12 cellular contexts compared by ENCODE assay signal in the genomic region with DNA sequence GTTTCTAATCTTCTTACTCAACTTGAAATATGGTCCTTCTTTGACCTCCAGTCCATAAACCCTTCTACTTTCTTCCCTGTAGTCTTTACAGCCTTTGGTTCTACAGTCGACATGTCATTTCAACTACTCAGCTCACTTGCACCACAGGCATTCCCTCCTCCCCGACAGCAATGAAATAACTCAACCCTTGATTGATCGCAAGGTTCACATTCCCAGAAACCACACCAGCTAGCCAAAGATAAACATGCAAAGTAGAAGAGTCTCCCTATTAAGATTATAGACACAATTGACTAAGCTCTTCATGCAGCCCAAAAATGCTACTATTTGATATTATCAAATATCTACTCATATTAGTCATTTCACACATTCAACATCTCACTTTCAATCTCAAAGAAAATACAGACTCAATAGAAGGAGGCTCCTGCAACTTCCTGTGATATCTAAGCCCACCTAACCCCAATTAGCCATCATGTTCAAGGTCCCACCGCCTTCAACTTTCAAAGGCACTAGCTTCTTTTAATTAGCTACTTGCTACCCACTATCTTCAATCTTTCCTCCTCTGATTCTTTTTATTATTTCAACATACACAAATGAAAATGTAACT. TPM values are rescaled to one million over a fixed set of nuclear protein-coding genes. Genes with fewer than 3 reads are reported as not detected.
DNase-seq lines count a peak whose midpoint lies in the region; ATAC-seq, FAIRE-seq and TF ChIP-seq lines count a peak whose summit lies in the region.
"Had no signal": no experiment of that assay in that cellular context is flagged by ENCODE, and none has a peak within 500 bp of the region (broad histone marks: within the 10 kb centered on the region; RNA-seq: fewer than 3 reads in every experiment).

No MANE protein-coding gene starts in this region.

- peak; percentile 93 for FAIRE-seq in H54 (lab: Jason Lieb, UNC)

- ATAC-seq in Right ventricle myocardium inferior (no peak), omental fat pad (ENCODE audit: low FRiP score) (no peak), HG03354 (IDR thresholded peaks at IDR 0.05; ENCODE audit: poor library complexity, severe bottlenecking, unreplicated experiment) (no peak)
- ATAC-seq: activated CD4-positive, CD25-positive, alpha-beta regulatory T cell treated with anti-CD3 and anti-CD28 coated beads, Interleukin-2, amount 50 U/mL, for 24 hours had no signal

- no peak for TF ChIP-seq CTCF in omental fat pad (IDR thresholded peaks at IDR 0.05)

- in situ Hi-C loops in ACHN (cut with HindIII; ENCODE audit: low pct_ligation_motif_present, low pct_unique_long_range_greater_than_20kb, low sequenced_read_pairs): no loop called here

- DNase-seq in ACHN: peak; percentile 7
- DNase-seq in H54 (ENCODE audit: insufficient read length, low spot score): peak; percentile 3
- DNase-seq in amniotic epithelial cell (ENCODE audit: low read depth): peak; percentile 97
- DNase-seq in kidney glomerular epithelial cell (lab: John Stamatoyannopoulos, UW): peak; percentile 96
- DNase-seq in Right ventricle myocardium inferior (ENCODE audit: missing footprints): no peak
- no peak for DNase-seq in NCI-H774 (lab: John Stamatoyannopoulos, UW)
- DNase-seq in omental fat pad (ENCODE audit: low spot score): no peak
- DNase-seq: NCI-H1105 treated with DMSO at 0.1 percent for 48 hours, NCI-H748 treated with DMSO at 0.1 percent for 48 hours, sigmoid colon had no signal

- no peak for TF ChIP-seq POLR2A in H54 (IDR thresholded peaks at IDR 0.05; ENCODE audit: low read depth, low read length)

- intact Hi-C loops in Right ventricle myocardium inferior (cut with DNase I): no loop called here

RNA-seq across cellular contexts. Expression of a gene that starts 50.8 kb away (rescaled TPM):
- total RNA-seq in Right ventricle myocardium inferior (9.4 TPM), omental fat pad (10 to 100 TPM in 3 of 4 donors, 1 to 10 TPM in 1; 9.7 to 23.5 (median 11.0) TPM)

Comparison
In these comparisons a context has a peak if more than half of its experiments do, and no peak if none do; other contexts are left out.
1. DNase-seq: peak in ACHN (single experiment), H54 (single experiment), amniotic epithelial cell (single experiment) and kidney glomerular epithelial cell (single experiment); none in Right ventricle myocardium inferior (single experiment), NCI-H774 (single experiment) and omental fat pad (single experiment).